Comparison of ENCODE assay signal across 8 cellular contexts in the genomic region with DNA sequence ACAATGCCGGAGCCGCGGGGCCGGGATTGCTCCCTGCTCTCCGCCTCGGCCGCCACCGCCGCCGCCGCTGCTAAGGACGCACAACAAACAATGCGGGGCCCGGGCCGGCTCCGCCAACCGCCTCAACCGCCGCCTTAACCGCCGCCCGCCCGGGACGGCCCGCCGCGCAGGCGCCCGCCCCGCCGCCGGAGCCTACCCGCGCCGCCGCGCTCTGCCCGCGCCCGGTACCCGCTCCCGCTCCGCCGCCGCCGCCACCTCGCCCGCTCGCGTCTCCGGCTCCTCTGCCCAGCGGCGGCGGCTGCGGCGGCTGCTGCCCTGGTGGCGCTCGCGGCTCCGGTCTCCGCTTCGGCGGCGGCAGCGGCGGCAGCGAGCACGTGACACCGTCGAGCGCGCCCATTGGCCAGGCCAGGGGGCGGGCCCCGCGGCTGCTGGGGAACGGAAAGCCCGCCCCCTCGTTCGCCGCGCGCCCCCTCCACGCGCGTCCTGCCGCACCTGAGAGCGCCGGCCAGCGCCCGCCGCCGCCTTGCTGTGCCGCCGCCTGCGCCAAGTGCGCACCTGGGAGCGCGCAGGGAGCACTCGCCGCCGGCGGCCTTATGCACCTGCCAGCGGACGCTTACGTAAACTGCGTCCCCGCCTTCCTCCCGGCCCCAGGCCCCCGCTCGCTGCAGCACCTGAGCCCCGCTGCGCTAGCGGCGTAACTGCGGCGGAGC. TPM values are rescaled to one million over a fixed set of nuclear protein-coding genes. Genes with fewer than 3 reads are reported as not detected.
DNase-seq lines count a peak whose midpoint lies in the region.

Gene STRBP (minus strand): TSS at position 347 of the 710 bp plus-strand sequence. CDS start 84,452 bp downstream, outside the sequence.

- no peak within 1 kb of the TSS for H4K91ac ChIP-seq in neuronal stem cell (ENCODE audit: low read depth, low read length, poor library complexity)

- DNase-seq in HAP-1 (ENCODE audit: low spot score in 2 of 2) = peak; percentile 79 to 92
- peak; percentile 78 for DNase-seq in M059J (ENCODE audit: low read depth)
- DNase-seq in SHP77 (lab: John Stamatoyannopoulos, UW) = peak; percentile 90 to 92
- DNase-seq in activated gamma-delta T cell (lab: John Stamatoyannopoulos, UW) = peak; percentile 90
- DNase-seq in foreskin melanocyte = peak; percentile 44
- DNase-seq in neuronal stem cell (ENCODE audit: low spot score) = peak; percentile 90

- no peak within 1 kb of the TSS for H4K8ac ChIP-seq in neuronal stem cell (ENCODE audit: low read depth, low read length)

- H2BK5ac ChIP-seq in neuronal stem cell (ENCODE audit: low read length) = peak within 1 kb of the TSS; percentile 56

- no peaks in the 10 kb centered on the region for H3K27me3 ChIP-seq in HAP-1 (ENCODE audit: low read depth)
- H3K27me3 ChIP-seq in neuronal stem cell (ENCODE audit: control insufficient read depth in 3 of 3, insufficient read depth in 3 of 3, low read depth in 1 of 3, low read length in 3 of 3) = peaks cover 0 to 11% (median 2%) of the 10 kb centered on the region in 3 experiments
- no peaks in the 10 kb centered on the region for H3K27me3 ChIP-seq in subcutaneous abdominal adipose tissue (ENCODE audit: control insufficient read depth in 5 of 5, insufficient read depth in 4 of 5, low read length in 5 of 5)

- H3K27ac ChIP-seq in neuronal stem cell (replicated peaks; ENCODE audit: low read length) (peak within 1 kb of the TSS; percentile 70), subcutaneous abdominal adipose tissue (ENCODE audit: low read depth, low read length) (no peak within 1 kb of the TSS)

- H3K18ac ChIP-seq in neuronal stem cell (ENCODE audit: low read length) = peak within 1 kb of the TSS; percentile 97

- peak within 1 kb of the TSS; percentile 30 for H2BK12ac ChIP-seq in neuronal stem cell (ENCODE audit: low read length)

- H3K9ac ChIP-seq in ES-I3 (ENCODE audit: low read depth, low read length) (peak within 1 kb of the TSS; percentile 59), neuronal stem cell (ENCODE audit: low read depth, low read length, poor library complexity) (peak within 1 kb of the TSS; percentile 98), subcutaneous abdominal adipose tissue (ENCODE audit: low read length in 5 of 5) (peak within 1 kb of the TSS in 4 of 5 donors; percentile 66 to 82 (median 76))

- H2BK120ac ChIP-seq in neuronal stem cell (ENCODE audit: low read depth, low read length) = no peak within 1 kb of the TSS

- no peaks in the 10 kb centered on the region for H3K9me3 ChIP-seq in ES-I3 (ENCODE audit: control insufficient read depth, insufficient read depth, low read length)
- H3K9me3 ChIP-seq in HAP-1 = no peaks in the 10 kb centered on the region
- H3K9me3 ChIP-seq in neuronal stem cell (replicated peaks in 1 of 2; ENCODE audit: control insufficient read depth in 2 of 2, insufficient read depth in 1 of 2, low read depth in 1 of 2, low read length in 2 of 2) = no peaks in the 10 kb centered on the region
- no peaks in the 10 kb centered on the region for H3K9me3 ChIP-seq in subcutaneous abdominal adipose tissue (ENCODE audit: control insufficient read depth in 5 of 5, low read length in 5 of 5)

- peak within 1 kb of the TSS; percentile 95 for H3K4me2 ChIP-seq in neuronal stem cell (ENCODE audit: insufficient read depth, low read length, poor library complexity, severe bottlenecking)

- H3K79me1 ChIP-seq in neuronal stem cell (ENCODE audit: low read depth, low read length) = peaks cover 1% of the 10 kb centered on the region

- H2AK5ac ChIP-seq in neuronal stem cell (ENCODE audit: low read depth, low read length) = peak within 1 kb of the TSS; percentile 64

- H3K36me3 ChIP-seq in ES-I3 (ENCODE audit: insufficient read depth, low read length) (no peaks in the 10 kb centered on the region), HAP-1 (replicated peaks) (no peaks in the 10 kb centered on the region), neuronal stem cell (replicated peaks in 1 of 2; ENCODE audit: control insufficient read depth in 2 of 2, insufficient read depth in 2 of 2, low read length in 2 of 2) (no peaks in the 10 kb centered on the region), subcutaneous abdominal adipose tissue (ENCODE audit: control insufficient read depth in 5 of 5, insufficient read depth in 5 of 5, low read length in 5 of 5) (no peaks in the 10 kb centered on the region)

- no CpG with 5 or more reads among the region's 116 CpGs for WGBS in neuronal stem cell (ENCODE audit: extremely low coverage in 2 of 2, insufficient read length in 2 of 2, insufficient replicate concordance in 1 of 2), 2 donors

- H3K4me3 ChIP-seq in HAP-1 = peak within 1 kb of the TSS; percentile 58
- H3K4me3 ChIP-seq in neuronal stem cell (ENCODE audit: low read length in 2 of 2) = peak within 1 kb of the TSS; percentile 79 to 97
- H3K4me3 ChIP-seq in subcutaneous abdominal adipose tissue (ENCODE audit: low read depth in 1 of 5, low read length in 5 of 5) = peak within 1 kb of the TSS; percentile 66 to 94 (median 86)

- peak within 1 kb of the TSS; percentile 87 for H3K23ac ChIP-seq in neuronal stem cell (ENCODE audit: low read depth, low read length, poor library complexity)

- in situ Hi-C loops in HAP-1 (cut with MboI; ENCODE audit: low sequenced_read_pairs) = no loop called here

- H3K14ac ChIP-seq in neuronal stem cell (ENCODE audit: low read length) = no peak within 1 kb of the TSS

- H2AFZ ChIP-seq in neuronal stem cell (ENCODE audit: low read length) = peak within 1 kb of the TSS; percentile 100

- peak within 1 kb of the TSS; percentile 19 for H2BK15ac ChIP-seq in neuronal stem cell (ENCODE audit: low read length)

- H3K4me1 ChIP-seq in ES-I3 (ENCODE audit: insufficient read depth, low read length) (peaks cover 17% of the 10 kb centered on the region), HAP-1 (peaks cover 16% of the 10 kb centered on the region), neuronal stem cell (ENCODE audit: control insufficient read depth in 2 of 2, insufficient read depth in 1 of 2, low read depth in 1 of 2, low read length in 2 of 2) (peaks cover 10 to 15% of the 10 kb centered on the region in 2 donors), subcutaneous abdominal adipose tissue (ENCODE audit: control insufficient read depth in 5 of 5, insufficient read depth in 5 of 5, low read length in 5 of 5) (peaks cover 3 to 18% (median 16%) of the 10 kb centered on the region in 5 donors)

- no peak within 1 kb of the TSS for H3K4ac ChIP-seq in neuronal stem cell (ENCODE audit: low read length)

RNA-seq across cellular contexts. Expression of gene STRBP, which starts in this region (rescaled TPM):
- total RNA-seq in M059J (2014; rRNA removed; shearing (Covaris generic)) = 13.3 and 17.9 TPM in 2 replicates
- polyA plus RNA-seq in neuronal stem cell (2013, experiment 1 of 2) = 54.4 TPM
- 56.1 TPM for polyA plus RNA-seq in neuronal stem cell (2013, experiment 2 of 2)
